Comparison of ENCODE assay signal across 16 cellular contexts in genomic region chr1:104073463-104073902, GRCh38.
A peak's percentile ranks its signal among the peaks of the same experiment; 100 is the strongest.
DNase-seq lines count a peak whose midpoint lies in the region; ATAC-seq lines count a peak whose summit lies in the region.
"Had no signal": no experiment of that assay in that cellular context is flagged by ENCODE, and none has a peak within 500 bp of the region (broad histone marks: within the 10 kb centered on the region; RNA-seq: fewer than 3 reads in every experiment).

No MANE protein-coding gene starts in this region.

- H3K9me3 Mint-ChIP-seq in activated T-cell treated with anti-CD3 and anti-CD28 coated beads, Interleukin-2, amount 50 U/mL, for 24 hours = peaks cover 14% of the 10 kb centered on the region
- H3K9me3 Mint-ChIP-seq: IgD-negative memory B cell had no signal

- no peak overlapping the region for H3K4me3 ChIP-seq in aorta (ENCODE audit: low read length in 2 of 2)
- H3K4me3 ChIP-seq: BLaER1, HAP-1, MG63, SJSA1 had no signal

- H3K36me3 Mint-ChIP-seq in activated T-cell treated with anti-CD3 and anti-CD28 coated beads, Interleukin-2, amount 50 U/mL, for 24 hours (ENCODE audit: low read depth) = no peaks in the 10 kb centered on the region
- H3K36me3 Mint-ChIP-seq: CD4-positive, alpha-beta memory T cell had no signal

- H3K27me3 ChIP-seq in aorta (ENCODE audit: control insufficient read depth in 1 of 2, insufficient read depth in 2 of 2, low read length in 1 of 2) = no peaks in the 10 kb centered on the region
- H3K27me3 ChIP-seq: BLaER1, MG63, SJSA1 had no signal

- H3K36me3 ChIP-seq in aorta (ENCODE audit: control insufficient read depth in 1 of 2, insufficient read depth in 2 of 2, low read length in 1 of 2) = no peaks in the 10 kb centered on the region
- H3K36me3 ChIP-seq: BLaER1, HAP-1, MG63, SJSA1 had no signal

- ATAC-seq in aorta (ENCODE audit: low FRiP score) = peak; percentile 19

- WGBS in aorta, 2 donors = 88 to 89% methylated on average over 19 of the region's 19 CpGs

- H3K4me1 Mint-ChIP-seq in activated T-cell treated with anti-CD3 and anti-CD28 coated beads, Interleukin-2, amount 50 U/mL, for 24 hours (ENCODE audit: low read depth) = no peaks in the 10 kb centered on the region
- H3K4me1 Mint-ChIP-seq: CD4-positive, alpha-beta memory T cell; IgD-negative memory B cell had no signal

- H3K4me3 Mint-ChIP-seq in activated T-cell treated with anti-CD3 and anti-CD28 coated beads, Interleukin-2, amount 50 U/mL, for 24 hours = peak overlapping the region; percentile 18

- no peak overlapping the region for H3K27ac Mint-ChIP-seq in activated T-cell treated with anti-CD3 and anti-CD28 coated beads, Interleukin-2, amount 50 U/mL, for 24 hours
- H3K27ac Mint-ChIP-seq: IgD-negative memory B cell had no signal

- no peaks in the 10 kb centered on the region for H3K27me3 Mint-ChIP-seq in activated T-cell treated with anti-CD3 and anti-CD28 coated beads, Interleukin-2, amount 50 U/mL, for 24 hours
- H3K27me3 Mint-ChIP-seq: CD4-positive, alpha-beta memory T cell; IgD-negative memory B cell had no signal

- H3K27ac ChIP-seq in aorta (ENCODE audit: low read depth in 1 of 2, low read length in 2 of 2) = no peak overlapping the region
- H3K27ac ChIP-seq: BLaER1, SJSA1 had no signal

- H3K9me3 ChIP-seq in aorta (ENCODE audit: control insufficient read depth, low read length) = no peaks in the 10 kb centered on the region
- H3K9me3 ChIP-seq: BLaER1, HAP-1, MG63, SJSA1 had no signal

- H3K4me1 ChIP-seq in aorta (ENCODE audit: control insufficient read depth in 1 of 2, insufficient read depth in 2 of 2, low read length in 2 of 2) = no peaks in the 10 kb centered on the region
- H3K4me1 ChIP-seq: BLaER1, HAP-1, SJSA1 had no signal

- intact Hi-C loops in aorta (cut with DNase I) = no loop called here

- no peak for DNase-seq in activated T-cell treated with anti-CD3 and anti-CD28 coated beads, Interleukin-2, amount 50 U/mL, for 24 hours
- no peak for DNase-seq in activated T-cell treated with anti-CD3 and anti-CD28 coated beads, Interleukin-2, amount 50 U/mL, for 1 hour
- DNase-seq in NCI-H146 (lab: John Stamatoyannopoulos, UW) = peak; percentile 80
- DNase-seq in left kidney (ENCODE audit: low read depth, low spot score) = peak; percentile 1
- peak; percentile 40 to 63 for DNase-seq in aorta
- DNase-seq in kidney tubule cell (ENCODE audit: low spot score) = no peak
- no peak for DNase-seq in kidney glomerular epithelial cell (lab: John Stamatoyannopoulos, UW)
- DNase-seq: Kasumi-1, MG63, NCI-H1092 treated with DMSO at 0.1 percent for 48 hours, NCI-H345 had no signal

Comparison
In these comparisons a context has a peak if more than half of its experiments do, and no peak if none do; other contexts are left out.
1. DNase-seq: peak in NCI-H146 (single experiment), left kidney (single experiment) and aorta (2 of 2); none in activated T-cell treated with anti-CD3 and anti-CD28 coated beads, Interleukin-2, amount 50 U/mL, for 24 hours (single experiment), activated T-cell treated with anti-CD3 and anti-CD28 coated beads, Interleukin-2, amount 50 U/mL, for 1 hour (single experiment), kidney tubule cell (single experiment) and kidney glomerular epithelial cell (single experiment).